Comparison of ENCODE assay signal across 1 cellular context in the genomic region with DNA sequence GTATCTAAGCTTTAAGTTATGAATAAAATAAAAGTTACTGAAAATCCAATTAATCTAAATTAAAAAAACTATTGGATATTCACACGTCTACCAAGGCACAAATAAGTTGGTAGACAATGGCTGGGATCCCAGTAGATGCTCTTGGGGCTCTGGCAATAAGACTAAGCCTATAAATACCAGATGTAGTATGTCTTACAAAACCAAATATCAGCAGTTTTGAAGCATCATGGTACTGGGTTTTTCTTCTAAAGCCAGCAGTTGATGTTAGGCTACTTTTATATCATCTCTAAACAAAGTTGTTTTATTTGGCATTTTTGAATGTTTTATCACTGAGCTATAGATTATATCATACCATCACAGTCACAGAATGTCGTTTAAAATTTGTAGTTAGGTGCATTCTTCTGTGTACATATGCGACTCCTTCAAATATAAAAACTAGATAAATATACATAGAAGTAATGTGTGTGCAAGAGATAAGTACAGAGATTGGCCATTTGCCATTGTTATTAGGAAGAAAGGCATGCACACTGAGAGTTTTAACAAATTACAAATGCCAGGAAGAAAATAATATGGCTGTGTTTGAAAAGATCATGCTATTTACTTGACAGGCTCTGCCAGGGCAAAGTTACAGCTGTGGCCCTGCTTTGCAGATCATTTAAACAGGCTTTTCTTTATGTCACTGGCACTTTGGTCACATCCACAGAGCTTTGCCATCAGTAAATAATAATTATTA.
TF ChIP-seq lines count a peak whose summit lies in the region.

No MANE protein-coding gene starts in this region.

TF ChIP-seq in H1, 55 proteins besides CTCF, POLR2A, EP300 and RAD21:
- TF ChIP-seq CEBPB (IDR thresholded peaks at IDR 0.05; ENCODE audit: low read depth, low read length) (no peak), RXRA (IDR thresholded peaks at IDR 0.05; ENCODE audit: insufficient read depth, low read depth, low read length) (no peak), RBBP5 (IDR thresholded peaks at IDR 0.05; ENCODE audit: borderline replicate concordance, low read depth, low read length) (no peak), JUN (IDR thresholded peaks at IDR 0.05; ENCODE audit: low read depth, low read length) (no peak), JUND (IDR thresholded peaks at IDR 0.05; ENCODE audit: low read length) (no peak), TAF7 (optimal IDR thresholded peaks at IDR 0.05; ENCODE audit: borderline replicate concordance, low read depth, low read length) (no peak), MAFK (IDR thresholded peaks at IDR 0.05; ENCODE audit: low read depth, low read length) (no peak), POU5F1 (IDR thresholded peaks at IDR 0.05; ENCODE audit: low read depth, low read length) (no peak), KDM5A (IDR thresholded peaks at IDR 0.05; ENCODE audit: low read length) (no peak), CHD2 (IDR thresholded peaks at IDR 0.05; ENCODE audit: low read length) (no peak), NANOG (IDR thresholded peaks at IDR 0.05; ENCODE audit: insufficient read depth, low read depth, low read length, poor library complexity, severe bottlenecking) (no peak), TBP (IDR thresholded peaks at IDR 0.05; ENCODE audit: low read depth, low read length) (no peak), SP2 (IDR thresholded peaks at IDR 0.05; ENCODE audit: low read length) (no peak)
- TF ChIP-seq, protein P1, sequence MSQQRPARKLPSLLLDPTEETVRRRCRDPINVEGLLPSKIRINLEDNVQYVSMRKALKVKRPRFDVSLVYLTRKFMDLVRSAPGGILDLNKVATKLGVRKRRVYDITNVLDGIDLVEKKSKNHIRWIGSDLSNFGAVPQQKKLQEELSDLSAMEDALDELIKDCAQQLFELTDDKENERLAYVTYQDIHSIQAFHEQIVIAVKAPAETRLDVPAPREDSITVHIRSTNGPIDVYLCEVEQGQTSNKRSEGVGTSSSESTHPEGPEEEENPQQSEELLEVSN (IDR thresholded peaks at IDR 0.05) = no peak
